13 cellular contexts compared by ENCODE assay signal in the genomic region with DNA sequence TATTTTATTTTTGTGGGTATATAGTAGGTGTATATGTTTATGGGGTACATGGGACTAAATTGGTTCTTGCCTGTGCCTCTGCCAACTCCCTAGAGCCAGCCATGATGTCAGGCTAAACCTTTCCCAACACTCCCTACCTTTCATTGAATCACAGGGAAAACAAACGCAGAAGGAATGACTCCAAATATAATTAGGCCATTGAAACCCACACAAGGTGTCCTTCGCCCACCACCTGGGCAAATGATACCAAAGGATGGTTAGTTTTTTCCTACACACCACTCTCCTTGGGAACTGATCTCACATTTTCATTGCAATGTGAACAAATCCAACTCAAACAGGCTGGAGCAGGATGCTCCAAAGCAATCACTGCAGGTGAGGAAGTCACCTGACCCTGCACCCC. TPM values are rescaled to one million over a fixed set of nuclear protein-coding genes. Genes with fewer than 3 reads are reported as not detected.
A peak's percentile ranks its signal among the peaks of the same experiment; 100 is the strongest.
DNase-seq lines count a peak whose midpoint lies in the region; ATAC-seq, FAIRE-seq and TF ChIP-seq lines count a peak whose summit lies in the region.
"Had no signal": no experiment of that assay in that cellular context is flagged by ENCODE, and none has a peak within 500 bp of the region (broad histone marks: within the 10 kb centered on the region; RNA-seq: fewer than 3 reads in every experiment).

No MANE protein-coding gene starts in this region.

- intact Hi-C loops in left ventricle myocardium inferior (cut with micrococcal nuclease) (no loop called here), Right ventricle myocardium superior (cut with DNase I) (no loop called here), endothelial cell of umbilical vein (cut with micrococcal nuclease) (no loop called here)

- no peak overlapping the region for H3K4me3 ChIP-seq in left ventricle myocardium inferior
- no peak overlapping the region for H3K4me3 ChIP-seq in endothelial cell of umbilical vein (replicated peaks in 1 of 3; ENCODE audit: insufficient read depth in 1 of 3, low read depth in 1 of 3, low read length in 3 of 3)
- H3K4me3 ChIP-seq: BLaER1 had no signal

- DNase-seq in NCI-H146 (lab: John Stamatoyannopoulos, UW), result peak; percentile 27
- no peak for DNase-seq in NCI-H146 treated with DMSO at 0.1 percent for 48 hours (lab: John Stamatoyannopoulos, UW; ENCODE audit: unreplicated experiment)
- DNase-seq in left ventricle myocardium inferior, result no peak
- no peak for DNase-seq in Right ventricle myocardium superior
- DNase-seq in endothelial cell of umbilical vein (ENCODE audit: low read depth, low spot score), result no peak
- DNase-seq in chondrocyte (ENCODE audit: low spot score), result no peak
- no peak for DNase-seq in amniotic stem cell (lab: John Stamatoyannopoulos, UW)
- DNase-seq: 8988T, IMR-90, NCI-H2107, NCI-H446 treated with DMSO at 0.1 percent for 48 hours had no signal

- no peak overlapping the region for H2AFZ ChIP-seq in endothelial cell of umbilical vein (ENCODE audit: low read depth, low read length)

- no peaks in the 10 kb centered on the region for H3K9me3 ChIP-seq in left ventricle myocardium inferior (replicated peaks)
- H3K9me3 ChIP-seq in endothelial cell of umbilical vein (replicated peaks; ENCODE audit: control insufficient read depth, insufficient read depth, low read length), result no peaks in the 10 kb centered on the region
- H3K9me3 ChIP-seq: BLaER1 had no signal

- no peaks in the 10 kb centered on the region for H4K20me1 ChIP-seq in endothelial cell of umbilical vein (replicated peaks; ENCODE audit: control insufficient read depth, extremely low read depth, insufficient read depth, low read length)

- H3K4me2 ChIP-seq in endothelial cell of umbilical vein (ENCODE audit: insufficient read depth, low read length), result no peak overlapping the region
- H3K4me2 ChIP-seq: BLaER1 had no signal

- TF ChIP-seq CTCF in left ventricle myocardium inferior (IDR thresholded peaks at IDR 0.05; ENCODE audit: borderline replicate concordance) (no peak), endothelial cell of umbilical vein (IDR thresholded peaks at IDR 0.05; ENCODE audit: extremely low read depth in 1 of 2, insufficient read depth in 1 of 2, low read depth in 1 of 2, low read length in 2 of 2) (no peak), chondrocyte (IDR thresholded peaks at IDR 0.05) (no peak)

- no peaks in the 10 kb centered on the region for H3K79me2 ChIP-seq in endothelial cell of umbilical vein (ENCODE audit: control insufficient read depth, insufficient read depth, low read length)

- CTCF ChIA-PET in endothelial cell of umbilical vein (lab: Charles Lee), result interaction anchor here (2.5 to 5.5 kb wide), 3 partner anchors 76 to 85 kb away, joined by 10 to 19 read pairs (median 14); no protein-coding TSS in a partner anchor

- FAIRE-seq in endothelial cell of umbilical vein (lab: Jason Lieb, UNC), result no peak

- TSS peak; percentile 1 for BruUV-seq in endothelial cell of umbilical vein (replicated peaks; lab: Mats Ljungman, UMichigan)

- H3K4me1 ChIP-seq in left ventricle myocardium inferior (peaks cover 73% of the 10 kb centered on the region), endothelial cell of umbilical vein (ENCODE audit: control insufficient read depth, extremely low read depth, insufficient read depth, low read length) (peaks cover 12% of the 10 kb centered on the region)

- H3K9me1 ChIP-seq in endothelial cell of umbilical vein (replicated peaks; ENCODE audit: control insufficient read depth, extremely low read depth, insufficient read depth, low read length), result no peaks in the 10 kb centered on the region

- no peak for TF ChIP-seq POLR2A in endothelial cell of umbilical vein (IDR thresholded peaks at IDR 0.05; ENCODE audit: low read depth, low read length)

- H3K4me1 Mint-ChIP-seq in chondrocyte (ENCODE audit: low read depth), result peaks cover 17% of the 10 kb centered on the region

- no peaks in the 10 kb centered on the region for H3K27me3 Mint-ChIP-seq in chondrocyte (ENCODE audit: low read depth)

- ATAC-seq in Right ventricle myocardium superior (ENCODE audit: poor library complexity) (no peak), GM19328 (IDR thresholded peaks at IDR 0.05; ENCODE audit: unreplicated experiment) (no peak)

- no peaks in the 10 kb centered on the region for H3K27me3 ChIP-seq in left ventricle myocardium inferior (ENCODE audit: low read depth)
- no peaks in the 10 kb centered on the region for H3K27me3 ChIP-seq in endothelial cell of umbilical vein (ENCODE audit: control insufficient read depth in 2 of 2, insufficient read depth in 2 of 2, low read length in 2 of 2)
- H3K27me3 ChIP-seq: BLaER1 had no signal

- H3K9me3 Mint-ChIP-seq in chondrocyte (ENCODE audit: low read depth), result no peaks in the 10 kb centered on the region

- H3K27ac Mint-ChIP-seq in chondrocyte (ENCODE audit: unreplicated experiment), result no peak overlapping the region

- dilution Hi-C loops in endothelial cell of umbilical vein (cut with MboI; ENCODE audit: extremely low pct_ligation_motif_present, low sequenced_read_pairs), result no loop called here

- H3K27ac ChIP-seq in left ventricle myocardium inferior (replicated peaks) (peak overlapping the region; percentile 21), endothelial cell of umbilical vein (ENCODE audit: insufficient read depth, low read depth, low read length) (no peak overlapping the region)
- H3K27ac ChIP-seq: BLaER1 had no signal

- no peak overlapping the region for H3K9ac ChIP-seq in endothelial cell of umbilical vein (replicated peaks; ENCODE audit: extremely low read depth, insufficient read depth, low read length)
- H3K9ac ChIP-seq: BLaER1 had no signal

- POLR2A ChIA-PET in endothelial cell of umbilical vein (lab: Charles Lee), result no interaction called here

- H3K4me3 Mint-ChIP-seq in chondrocyte (ENCODE audit: unreplicated experiment), result no peak overlapping the region

- H3K36me3 Mint-ChIP-seq in chondrocyte (ENCODE audit: low read depth), result peaks cover 11% of the 10 kb centered on the region

- peaks cover 13% of the 10 kb centered on the region for H3K36me3 ChIP-seq in left ventricle myocardium inferior
- H3K36me3 ChIP-seq in endothelial cell of umbilical vein (ENCODE audit: control insufficient read depth in 2 of 2, extremely low read depth in 1 of 2, insufficient read depth in 2 of 2, low read length in 2 of 2), result peaks cover 0 to 9% of the 10 kb centered on the region in 2 experiments

TF ChIP-seq in endothelial cell of umbilical vein, 7 proteins besides CTCF, POLR2A, EP300 and RAD21:
- TF ChIP-seq MYC (IDR thresholded peaks at IDR 0.05; ENCODE audit: low read depth, low read length), result no peak
- no peak for TF ChIP-seq GATA2 (IDR thresholded peaks at IDR 0.05; ENCODE audit: insufficient read depth, insufficient read length, low read depth, low read length)
- no peak for TF ChIP-seq POLR2AphosphoS5 (IDR thresholded peaks at IDR 0.05; ENCODE audit: insufficient read depth, low read depth, low read length)
- TF ChIP-seq, protein P1, sequence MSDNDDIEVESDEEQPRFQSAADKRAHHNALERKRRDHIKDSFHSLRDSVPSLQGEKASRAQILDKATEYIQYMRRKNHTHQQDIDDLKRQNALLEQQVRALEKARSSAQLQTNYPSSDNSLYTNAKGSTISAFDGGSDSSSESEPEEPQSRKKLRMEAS (IDR thresholded peaks at IDR 0.05; ENCODE audit: insufficient read depth, insufficient read length), result no peak
- no peak for TF ChIP-seq FOS (IDR thresholded peaks at IDR 0.05; ENCODE audit: borderline replicate concordance, insufficient read depth, low read length)
- no peak for TF ChIP-seq EZH2 (IDR thresholded peaks at IDR 0.05; ENCODE audit: borderline replicate concordance, low read depth, low read length, severe bottlenecking)
- no peak for TF ChIP-seq JUN (IDR thresholded peaks at IDR 0.05; ENCODE audit: borderline replicate concordance, insufficient read depth, insufficient read length, low read depth)

RNA-seq across cellular contexts. Expression of gene WSB1, which starts 27.5 kb away (rescaled TPM):
- total RNA-seq in left ventricle myocardium inferior (53.3 TPM), Right ventricle myocardium superior (47.1 TPM), endothelial cell of umbilical vein (334 and 471 TPM in 2 replicates), chondrocyte (110 to 218 TPM (median 205 TPM) in 3 replicates)
- polyA plus RNA-seq in endothelial cell of umbilical vein, result 736 and 750 TPM in 2 replicates
- 205 and 437 TPM in 2 replicates for polyA plus RNA-seq in endothelial cell of umbilical vein (2011; cell fraction: cytosol; rRNA removed)
- polyA plus RNA-seq in endothelial cell of umbilical vein (2011; cell fraction: nucleus; rRNA removed), result 2,468 and 4,773 TPM in 2 replicates
- polyA plus RNA-seq in endothelial cell of umbilical vein (2012), result 242 and 354 TPM in 2 replicates
- polyA minus RNA-seq in endothelial cell of umbilical vein, result 520 and 546 TPM in 2 replicates
- polyA minus RNA-seq in endothelial cell of umbilical vein (2011; cell fraction: cytosol; rRNA and poly(A)+ RNA removed), result 12.8 TPM
- 507 and 650 TPM in 2 replicates for polyA minus RNA-seq in endothelial cell of umbilical vein (2011; cell fraction: nucleus; rRNA and poly(A)+ RNA removed)
